8 cellular contexts compared by ENCODE assay signal in genomic region chr2:218230882-218231281, GRCh38. TPM values are rescaled to one million over a fixed set of nuclear protein-coding genes. Genes with fewer than 3 reads are reported as not detected.
DNase-seq lines count a peak whose midpoint lies in the region; ATAC-seq and TF ChIP-seq lines count a peak whose summit lies in the region.

No MANE protein-coding gene starts in this region.

- no peaks in the 10 kb centered on the region for H3K9me2 ChIP-seq in PC-3 (replicated peaks; ENCODE audit: low read length)

- POLR2A ChIA-PET in activated CD4-positive, alpha-beta T cell treated with anti-CD3 and anti-CD28 coated beads for 36 hours (lab: Charles Lee), result interaction anchor here (0.5 to 1.5 kb wide), 6 partner anchors 8 to 651 kb away, joined by 3 to 4 read pairs (median 3); no protein-coding TSS in a partner anchor
- POLR2A ChIA-PET in PC-3 (lab: Charles Lee; ENCODE audit: unreplicated experiment), result no interaction called here

- H3K4me3 ChIP-seq in PC-3 (ENCODE audit: low read length) (no peak overlapping the region), smooth muscle cell (no peak overlapping the region)

- H3K27me3 ChIP-seq in PC-3 (ENCODE audit: low read length) (no peaks in the 10 kb centered on the region), smooth muscle cell (ENCODE audit: low read depth) (no peaks in the 10 kb centered on the region)

- H3K79me2 ChIP-seq in PC-3 (ENCODE audit: low read length) (peaks cover 10% of the 10 kb centered on the region; the same call in 1 of the 2 replicates), smooth muscle cell (ENCODE audit: low read depth) (peaks cover 68% of the 10 kb centered on the region)

- no peaks in the 10 kb centered on the region for H3K27me3 Mint-ChIP-seq in activated CD4-positive, alpha-beta T cell treated with anti-CD3 and anti-CD28 coated beads for 36 hours
- H3K27me3 Mint-ChIP-seq in HFFc6 (ENCODE audit: insufficient read depth), result peaks cover 2% of the 10 kb centered on the region
- H3K27me3 Mint-ChIP-seq in endothelial cell (ENCODE audit: unreplicated experiment), result no peaks in the 10 kb centered on the region

- H2AFZ ChIP-seq in PC-3 (ENCODE audit: low read length) (no peak overlapping the region), smooth muscle cell (ENCODE audit: low read depth) (no peak overlapping the region)

- no peaks in the 10 kb centered on the region for H4K20me1 ChIP-seq in PC-3 (ENCODE audit: low read length)
- H4K20me1 ChIP-seq in smooth muscle cell (ENCODE audit: low read depth), result peaks cover 95% of the 10 kb centered on the region

- H3K27ac ChIP-seq in PC-3 (ENCODE audit: low read length) (no peak overlapping the region), smooth muscle cell (ENCODE audit: low read depth) (peak overlapping the region; percentile 87)

- 3% methylated on average over 1 of the region's 1 CpG for WGBS in smooth muscle cell (ENCODE audit: low lambda C conversion rate)

- CTCF ChIA-PET in activated CD4-positive, alpha-beta T cell treated with anti-CD3 and anti-CD28 coated beads for 36 hours (lab: Charles Lee), result interaction anchor here (1.0 to 5.0 kb wide), 9 partner anchors 11 to 53 kb away, joined by 3 to 47 read pairs (median 5); partner anchors contain the start of genes AAMP, GPBAR1 and PNKD
- CTCF ChIA-PET in PC-3 (lab: Charles Lee), result interaction anchor here (0.7 kb wide), 1 partner anchor 1755 kb away, joined by 4 read pairs; no protein-coding TSS in a partner anchor

- no peaks in the 10 kb centered on the region for H3K9me3 ChIP-seq in PC-3 (ENCODE audit: low read length)
- no peaks in the 10 kb centered on the region for H3K9me3 ChIP-seq in smooth muscle cell (replicated peaks; ENCODE audit: low read depth)

- H3K4me2 ChIP-seq in PC-3 (ENCODE audit: low read length) (no peak overlapping the region), smooth muscle cell (peak overlapping the region; percentile 70)

- H3F3A ChIP-seq in PC-3 (ENCODE audit: low read length, unreplicated experiment), result peaks cover 17% of the 10 kb centered on the region
- H3F3A ChIP-seq in smooth muscle cell (ENCODE audit: low read depth), result peaks cover 69% of the 10 kb centered on the region

- H3K4me1 ChIP-seq in PC-3 (ENCODE audit: insufficient read depth, low read length) (peaks cover 28% of the 10 kb centered on the region), smooth muscle cell (ENCODE audit: low read depth) (peaks cover 10% of the 10 kb centered on the region)

- no TSS peak for BruUV-seq in PC-3 (replicated peaks; lab: Mats Ljungman, UMichigan)

- H3K27ac Mint-ChIP-seq in activated CD4-positive, alpha-beta T cell treated with anti-CD3 and anti-CD28 coated beads for 36 hours, result peak overlapping the region; percentile 90
- H3K27ac Mint-ChIP-seq in HFFc6, result peak overlapping the region; percentile 54
- H3K27ac Mint-ChIP-seq in endothelial cell (ENCODE audit: unreplicated experiment), result no peak overlapping the region

- peak overlapping the region; percentile 37 for H3K4me3 Mint-ChIP-seq in activated CD4-positive, alpha-beta T cell treated with anti-CD3 and anti-CD28 coated beads for 36 hours
- peak overlapping the region; percentile 36 for H3K4me3 Mint-ChIP-seq in HFFc6
- H3K4me3 Mint-ChIP-seq in endothelial cell (ENCODE audit: unreplicated experiment), result peak overlapping the region; percentile 74

- peak; percentile 54 for DNase-seq in activated CD4-positive, alpha-beta T cell treated with anti-CD3 and anti-CD28 coated beads for 36 hours
- no peak for DNase-seq in activated CD4-positive, alpha-beta T cell treated with anti-CD3 and anti-CD28 coated beads for 1 hour
- DNase-seq in HFFc6 (peak; percentile 30), PC-3 (peak; percentile 51), endothelial cell (ENCODE audit: low spot score) (no peak), smooth muscle cell (lab: John Stamatoyannopoulos, UW; ENCODE audit: unreplicated experiment) (no peak), NCI-H1092 (lab: John Stamatoyannopoulos, UW) (no peak)

- H3K9ac ChIP-seq in PC-3 (ENCODE audit: low read length) (no peak overlapping the region), smooth muscle cell (ENCODE audit: low read depth) (no peak overlapping the region)

- peaks cover 85% of the 10 kb centered on the region for H3K36me3 Mint-ChIP-seq in activated CD4-positive, alpha-beta T cell treated with anti-CD3 and anti-CD28 coated beads for 36 hours (ENCODE audit: low read depth)
- H3K36me3 Mint-ChIP-seq in HFFc6 (ENCODE audit: low read depth) (peaks cover 70% of the 10 kb centered on the region), endothelial cell (ENCODE audit: low read depth, unreplicated experiment) (peaks cover 60% of the 10 kb centered on the region)

- intact Hi-C loops in activated CD4-positive, alpha-beta T cell treated with anti-CD3 and anti-CD28 coated beads for 36 hours (cut with DNase I, micrococcal nuclease), result loop anchor here in 1 of 2 experiments (5.0 kb wide), 1 partner anchor 426 kb away; the partner anchor contains the start of genes BCS1L and ZNF142
- intact Hi-C loops in PC-3 (cut with micrococcal nuclease), result no loop called here

- peak; percentile 68 for TF ChIP-seq CTCF in HFFc6 (IDR thresholded peaks at IDR 0.05)
- TF ChIP-seq CTCF in PC-3 (conservative IDR thresholded peaks at IDR 0.05; ENCODE audit: low read depth, low read length), result peak; percentile 44; the same call in 1 of the 2 replicates
- TF ChIP-seq CTCF in endothelial cell (IDR thresholded peaks at IDR 0.05; ENCODE audit: unreplicated experiment), result peak; percentile 54
- TF ChIP-seq CTCF in smooth muscle cell (IDR thresholded peaks at IDR 0.05; ENCODE audit: borderline replicate concordance, insufficient read depth, poor library complexity, severe bottlenecking), result no peak

- peaks cover 65% of the 10 kb centered on the region for H3K4me1 Mint-ChIP-seq in activated CD4-positive, alpha-beta T cell treated with anti-CD3 and anti-CD28 coated beads for 36 hours
- peaks cover 60% of the 10 kb centered on the region for H3K4me1 Mint-ChIP-seq in HFFc6 (ENCODE audit: low read depth)
- peaks cover 5% of the 10 kb centered on the region for H3K4me1 Mint-ChIP-seq in endothelial cell (ENCODE audit: unreplicated experiment)

- peak; percentile 72 for ATAC-seq in activated CD4-positive, alpha-beta T cell treated with anti-CD3 and anti-CD28 coated beads for 36 hours
- ATAC-seq in PC-3 (no peak; the same call in 1 of the 2 replicates), HG02970 (IDR thresholded peaks at IDR 0.05; ENCODE audit: low FRiP score, unreplicated experiment) (no peak)

- no peaks in the 10 kb centered on the region for H3K9me3 Mint-ChIP-seq in activated CD4-positive, alpha-beta T cell treated with anti-CD3 and anti-CD28 coated beads for 36 hours (ENCODE audit: low read depth)
- no peaks in the 10 kb centered on the region for H3K9me3 Mint-ChIP-seq in HFFc6
- no peaks in the 10 kb centered on the region for H3K9me3 Mint-ChIP-seq in endothelial cell (ENCODE audit: unreplicated experiment)

- H3K36me3 ChIP-seq in PC-3 (ENCODE audit: low read depth, low read length), result peaks cover 59% of the 10 kb centered on the region
- H3K36me3 ChIP-seq in smooth muscle cell (ENCODE audit: low read depth), result peaks cover 21% of the 10 kb centered on the region

RNA-seq across cellular contexts. Expression of gene ARPC2, which starts 13.9 kb away (rescaled TPM):
- 100 to 1,000 TPM; 563 to 632 TPM for total RNA-seq in activated CD4-positive, alpha-beta T cell treated with anti-CD3 and anti-CD28 coated beads for 36 hours
- total RNA-seq in HFFc6 (2021; fragmentation: NEBNext Ultra II Directional; extraction: Animal tissue kit (Norgen Biotek cat#: 25700)), result 100 to 1,000 TPM; 458 to 516 (median 500) TPM
- total RNA-seq in PC-3 (2014; rRNA removed) (210 and 213 TPM in 2 replicates), endothelial cell (ENCODE audit: unreplicated experiment) (468 TPM), smooth muscle cell (645 and 653 TPM in 2 replicates)
- polyA plus RNA-seq in smooth muscle cell, result 858 and 872 TPM in 2 replicates

RNA-seq across cellular contexts. Expression of gene GPBAR1, which starts 29.9 kb away (rescaled TPM):
- under 1 TPM; 0.11 to 0.40 TPM for total RNA-seq in activated CD4-positive, alpha-beta T cell treated with anti-CD3 and anti-CD28 coated beads for 36 hours
- under 1 TPM in 5 of 6 experiments, not detected in 1; 0.10 to 0.17 (median 0.12) TPM for total RNA-seq in HFFc6 (2021; fragmentation: NEBNext Ultra II Directional; extraction: Animal tissue kit (Norgen Biotek cat#: 25700))
- 0.18 TPM in 1 of 2 replicates, not detected in the other for total RNA-seq in PC-3 (2014; rRNA removed)
- total RNA-seq in endothelial cell (ENCODE audit: unreplicated experiment), result 0.77 TPM
- 0.94 and 1.3 TPM in 2 replicates for total RNA-seq in smooth muscle cell
- 1.6 and 2.6 TPM in 2 replicates for polyA plus RNA-seq in smooth muscle cell

RNA-seq across cellular contexts. Expression of gene AAMP, which starts 39.1 kb away (rescaled TPM):
- 10 to 100 TPM; 49.7 to 72.2 TPM for total RNA-seq in activated CD4-positive, alpha-beta T cell treated with anti-CD3 and anti-CD28 coated beads for 36 hours
- 10 to 100 TPM; 71.6 to 91.3 (median 80.4) TPM for total RNA-seq in HFFc6 (2021; fragmentation: NEBNext Ultra II Directional; extraction: Animal tissue kit (Norgen Biotek cat#: 25700))
- total RNA-seq in PC-3 (2014; rRNA removed), result 272 and 312 TPM in 2 replicates
- total RNA-seq in endothelial cell (ENCODE audit: unreplicated experiment), result 67.6 TPM
- total RNA-seq in smooth muscle cell, result 58.9 and 71.5 TPM in 2 replicates
- polyA plus RNA-seq in smooth muscle cell, result 95.8 and 135 TPM in 2 replicates

RNA-seq across cellular contexts. Expression of gene PNKD, which starts 39.4 kb away (rescaled TPM):
- 10 to 100 TPM; 17.8 to 18.5 TPM for total RNA-seq in activated CD4-positive, alpha-beta T cell treated with anti-CD3 and anti-CD28 coated beads for 36 hours
- total RNA-seq in HFFc6 (2021; fragmentation: NEBNext Ultra II Directional; extraction: Animal tissue kit (Norgen Biotek cat#: 25700)), result 10 to 100 TPM; 50.8 to 62.8 (median 57.7) TPM
- 95.5 and 97.7 TPM in 2 replicates for total RNA-seq in PC-3 (2014; rRNA removed)
- total RNA-seq in endothelial cell (ENCODE audit: unreplicated experiment), result 31.7 TPM
- total RNA-seq in smooth muscle cell, result 26.1 and 42.0 TPM in 2 replicates
- polyA plus RNA-seq in smooth muscle cell, result 109 and 126 TPM in 2 replicates

Comparison
In these comparisons a context has a peak if more than half of its experiments do, and no peak if none do; other contexts are left out.
1. DNase-seq: peak in activated CD4-positive, alpha-beta T cell treated with anti-CD3 and anti-CD28 coated beads for 36 hours (single experiment), HFFc6 (single experiment) and PC-3 (single experiment); none in activated CD4-positive, alpha-beta T cell treated with anti-CD3 and anti-CD28 coated beads for 1 hour (single experiment), endothelial cell (single experiment), smooth muscle cell (single experiment) and NCI-H1092 (single experiment).
2. Peak in every context shown above with its lines, with median percentiles within 50 percentile points of each other: H3K4me3 Mint-ChIP-seq.